In the genomic region with DNA sequence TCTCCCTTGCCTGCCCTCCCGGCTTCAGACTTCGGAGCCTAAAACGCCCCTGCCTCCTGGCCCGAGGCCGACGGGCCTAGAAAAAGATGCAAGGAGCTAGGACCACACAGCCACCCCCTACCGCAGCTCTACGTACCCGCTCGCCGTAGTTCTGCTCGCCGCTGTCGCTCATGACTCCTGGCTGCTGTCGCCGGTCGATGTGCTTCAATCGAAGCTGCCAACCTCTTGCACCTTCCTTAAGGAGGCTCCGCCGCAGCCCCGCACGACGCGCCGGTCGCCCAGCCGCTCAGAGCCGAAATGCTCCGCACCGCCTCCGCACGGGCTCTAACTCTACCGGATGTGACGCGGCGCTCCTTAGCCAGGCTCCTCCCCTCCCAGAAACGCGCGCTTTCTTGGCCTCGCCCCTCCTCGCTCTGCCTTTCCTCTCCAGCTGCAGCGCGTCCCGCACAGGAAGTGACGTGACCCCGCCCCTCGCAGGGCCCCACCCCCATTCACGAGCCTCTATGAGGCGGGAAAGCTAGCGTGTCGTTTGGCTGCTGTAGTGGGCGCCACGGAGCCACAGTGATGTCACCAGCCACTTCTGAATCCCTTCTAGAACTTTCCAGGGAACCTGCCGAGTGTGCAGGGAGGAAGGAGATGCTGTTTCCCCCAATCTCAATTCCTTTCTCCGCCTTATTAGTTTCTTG, we compare ENCODE assay signal across 1 cellular context.
TF ChIP-seq lines count a peak whose summit lies in the region.

TSS of gene TRA2B (minus strand) at position 326 of the 686 bp plus-strand sequence. CDS start at position 172, 154 bp downstream.

TF ChIP-seq in K562, 482 proteins besides CTCF, POLR2A, EP300 and RAD21 (continued from another document and continues in another):
- TF ChIP-seq RNF219 (CRISPR knock-in tag; IDR thresholded peaks at IDR 0.05) (no peak), HMG20B (CRISPR knock-in tag; IDR thresholded peaks at IDR 0.05) (no peak), ZNF263 (CRISPR knock-in tag; IDR thresholded peaks at IDR 0.05; ENCODE audit: borderline replicate concordance) (peak; percentile 55; the same call in 1 of the 2 replicates), KLF1 (tag; IDR thresholded peaks at IDR 0.05) (peak; percentile 62; the same call in 1 of the 2 replicates), SIRT6 (IDR thresholded peaks at IDR 0.05; ENCODE audit: low read depth, low read length) (no peak), KDM4B (IDR thresholded peaks at IDR 0.05; ENCODE audit: borderline replicate concordance in 2 of 2, low read depth in 1 of 2) (peak in 1 of 2 experiments; percentile 56; a peak in 1 of 4 replicates), NFRKB (IDR thresholded peaks at IDR 0.05; ENCODE audit: low read depth) (peak; percentile 96), TCFL5 (CRISPR knock-in tag; conservative IDR thresholded peaks at IDR 0.05) (no peak), ZNF140 (CRISPR knock-in tag; IDR thresholded peaks at IDR 0.05) (no peak), DIDO1 (tag; IDR thresholded peaks at IDR 0.05; ENCODE audit: low read depth) (no peak), KHSRP (IDR thresholded peaks at IDR 0.05) (no peak), ZNF431 (CRISPR knock-in tag; IDR thresholded peaks at IDR 0.05) (peak; percentile 62), SETDB1 (IDR thresholded peaks at IDR 0.05; ENCODE audit: low read length) (peak; percentile 68), FOSL1 (tag; conservative IDR thresholded peaks at IDR 0.05) (peak; percentile 66), ZNF583 (CRISPR knock-in tag; IDR thresholded peaks at IDR 0.05) (no peak), ZC3H8 (IDR thresholded peaks at IDR 0.05) (no peak), RBM17 (IDR thresholded peaks at IDR 0.05; ENCODE audit: borderline replicate concordance, low read depth, low read length) (no peak), CBFA2T3 (IDR thresholded peaks at IDR 0.05) (no peak), ZNF184 (CRISPR knock-in tag; IDR thresholded peaks at IDR 0.05) (no peak), POLR2G (IDR thresholded peaks at IDR 0.05; ENCODE audit: low read depth, low read length) (peak; percentile 100), TRIM24 (IDR thresholded peaks at IDR 0.05) (peak; percentile 88 to 91), MYBL2 (IDR thresholded peaks at IDR 0.05; ENCODE audit: low read depth) (no peak), MYBL2 (CRISPR knock-in tag; IDR thresholded peaks at IDR 0.05; ENCODE audit: borderline replicate concordance) (no peak), ZBED1 (IDR thresholded peaks at IDR 0.05) (peak; percentile 69; the same call in 1 of the 2 replicates), CHD4 (IDR thresholded peaks at IDR 0.05; ENCODE audit: insufficient read depth, insufficient replicate concordance, low read depth, low read length, poor library complexity, severe bottlenecking) (no peak), ATF2 (CRISPR knock-in tag; IDR thresholded peaks at IDR 0.05) (peak; percentile 90), MED1 (CRISPR knock-in tag; IDR thresholded peaks at IDR 0.05; ENCODE audit: borderline replicate concordance) (0 out of 2 replicates have a peak, but pooled peaks have one; percentile 94), HNRNPUL1 (IDR thresholded peaks at IDR 0.05; ENCODE audit: low read length) (no peak), ZBTB33 (CRISPR knock-in tag; IDR thresholded peaks at IDR 0.05) (peak; percentile 30), ZNF232 (CRISPR knock-in tag; IDR thresholded peaks at IDR 0.05) (no peak; the same call in none of the 2 replicates), NFIC (IDR thresholded peaks at IDR 0.05) (no peak), EWSR1 (IDR thresholded peaks at IDR 0.05; ENCODE audit: borderline replicate concordance, low read depth, partially characterized antibody) (no peak), BRD4 (IDR thresholded peaks at IDR 0.05) (no peak; the same call in none of the 2 replicates), ZSCAN32 (CRISPR knock-in tag; IDR thresholded peaks at IDR 0.05) (0 out of 2 replicates have a peak, but pooled peaks have one; percentile 2)
- TF ChIP-seq, protein P1, sequence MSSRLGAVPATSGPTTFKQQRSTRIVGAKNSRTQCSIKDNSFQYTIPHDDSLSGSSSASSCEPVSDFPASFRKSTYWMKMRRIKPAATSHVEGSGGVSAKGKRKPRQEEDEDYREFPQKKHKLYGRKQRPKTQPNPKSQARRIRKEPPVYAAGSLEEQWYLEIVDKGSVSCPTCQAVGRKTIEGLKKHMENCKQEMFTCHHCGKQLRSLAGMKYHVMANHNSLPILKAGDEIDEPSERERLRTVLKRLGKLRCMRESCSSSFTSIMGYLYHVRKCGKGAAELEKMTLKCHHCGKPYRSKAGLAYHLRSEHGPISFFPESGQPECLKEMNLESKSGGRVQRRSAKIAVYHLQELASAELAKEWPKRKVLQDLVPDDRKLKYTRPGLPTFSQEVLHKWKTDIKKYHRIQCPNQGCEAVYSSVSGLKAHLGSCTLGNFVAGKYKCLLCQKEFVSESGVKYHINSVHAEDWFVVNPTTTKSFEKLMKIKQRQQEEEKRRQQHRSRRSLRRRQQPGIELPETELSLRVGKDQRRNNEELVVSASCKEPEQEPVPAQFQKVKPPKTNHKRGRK (tag; IDR thresholded peaks at IDR 0.05) = no peak
- TF ChIP-seq, protein P2, sequence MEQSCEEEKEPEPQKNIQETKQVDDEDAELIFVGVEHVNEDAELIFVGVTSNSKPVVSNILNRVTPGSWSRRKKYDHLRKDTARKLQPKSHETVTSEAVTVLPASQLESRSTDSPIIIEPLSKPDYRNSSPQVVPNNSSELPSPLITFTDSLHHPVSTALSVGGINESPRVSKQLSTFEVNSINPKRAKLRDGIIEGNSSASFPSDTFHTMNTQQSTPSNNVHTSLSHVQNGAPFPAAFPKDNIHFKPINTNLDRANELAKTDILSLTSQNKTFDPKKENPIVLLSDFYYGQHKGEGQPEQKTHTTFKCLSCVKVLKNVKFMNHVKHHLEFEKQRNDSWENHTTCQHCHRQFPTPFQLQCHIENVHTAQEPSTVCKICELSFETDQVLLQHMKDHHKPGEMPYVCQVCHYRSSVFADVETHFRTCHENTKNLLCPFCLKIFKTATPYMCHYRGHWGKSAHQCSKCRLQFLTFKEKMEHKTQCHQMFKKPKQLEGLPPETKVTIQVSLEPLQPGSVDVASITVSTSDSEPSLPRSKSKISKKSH (CRISPR knock-in tag; IDR thresholded peaks at IDR 0.05) = no peak
- TF ChIP-seq, protein P3, sequence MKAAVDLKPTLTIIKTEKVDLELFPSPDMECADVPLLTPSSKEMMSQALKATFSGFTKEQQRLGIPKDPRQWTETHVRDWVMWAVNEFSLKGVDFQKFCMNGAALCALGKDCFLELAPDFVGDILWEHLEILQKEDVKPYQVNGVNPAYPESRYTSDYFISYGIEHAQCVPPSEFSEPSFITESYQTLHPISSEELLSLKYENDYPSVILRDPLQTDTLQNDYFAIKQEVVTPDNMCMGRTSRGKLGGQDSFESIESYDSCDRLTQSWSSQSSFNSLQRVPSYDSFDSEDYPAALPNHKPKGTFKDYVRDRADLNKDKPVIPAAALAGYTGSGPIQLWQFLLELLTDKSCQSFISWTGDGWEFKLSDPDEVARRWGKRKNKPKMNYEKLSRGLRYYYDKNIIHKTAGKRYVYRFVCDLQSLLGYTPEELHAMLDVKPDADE (conservative IDR thresholded peaks at IDR 0.05; ENCODE audit: control insufficient read depth, low read depth, low read length) = peak; percentile 92
- TF ChIP-seq, protein P4, sequence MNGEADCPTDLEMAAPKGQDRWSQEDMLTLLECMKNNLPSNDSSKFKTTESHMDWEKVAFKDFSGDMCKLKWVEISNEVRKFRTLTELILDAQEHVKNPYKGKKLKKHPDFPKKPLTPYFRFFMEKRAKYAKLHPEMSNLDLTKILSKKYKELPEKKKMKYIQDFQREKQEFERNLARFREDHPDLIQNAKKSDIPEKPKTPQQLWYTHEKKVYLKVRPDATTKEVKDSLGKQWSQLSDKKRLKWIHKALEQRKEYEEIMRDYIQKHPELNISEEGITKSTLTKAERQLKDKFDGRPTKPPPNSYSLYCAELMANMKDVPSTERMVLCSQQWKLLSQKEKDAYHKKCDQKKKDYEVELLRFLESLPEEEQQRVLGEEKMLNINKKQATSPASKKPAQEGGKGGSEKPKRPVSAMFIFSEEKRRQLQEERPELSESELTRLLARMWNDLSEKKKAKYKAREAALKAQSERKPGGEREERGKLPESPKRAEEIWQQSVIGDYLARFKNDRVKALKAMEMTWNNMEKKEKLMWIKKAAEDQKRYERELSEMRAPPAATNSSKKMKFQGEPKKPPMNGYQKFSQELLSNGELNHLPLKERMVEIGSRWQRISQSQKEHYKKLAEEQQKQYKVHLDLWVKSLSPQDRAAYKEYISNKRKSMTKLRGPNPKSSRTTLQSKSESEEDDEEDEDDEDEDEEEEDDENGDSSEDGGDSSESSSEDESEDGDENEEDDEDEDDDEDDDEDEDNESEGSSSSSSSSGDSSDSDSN (IDR thresholded peaks at IDR 0.05; ENCODE audit: borderline replicate concordance in 1 of 2, low read depth in 2 of 2, low read length in 2 of 2) = no peak
- TF ChIP-seq, protein P5, sequence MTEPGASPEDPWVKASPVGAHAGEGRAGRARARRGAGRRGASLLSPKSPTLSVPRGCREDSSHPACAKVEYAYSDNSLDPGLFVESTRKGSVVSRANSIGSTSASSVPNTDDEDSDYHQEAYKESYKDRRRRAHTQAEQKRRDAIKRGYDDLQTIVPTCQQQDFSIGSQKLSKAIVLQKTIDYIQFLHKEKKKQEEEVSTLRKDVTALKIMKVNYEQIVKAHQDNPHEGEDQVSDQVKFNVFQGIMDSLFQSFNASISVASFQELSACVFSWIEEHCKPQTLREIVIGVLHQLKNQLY (CRISPR knock-in tag; conservative IDR thresholded peaks at IDR 0.05) = no peak
